In genomic region chr11:117418685-117419084, GRCh38 we compare ENCODE assay signal across 26 cellular contexts.
"Had no signal": no experiment of that assay in that cellular context is flagged by ENCODE, and none has a peak within 500 bp of the region (broad histone marks: within the 10 kb centered on the region; RNA-seq: fewer than 3 reads in every experiment).

No MANE protein-coding gene starts in this region.

- H3K36me3 Mint-ChIP-seq: immature natural killer cell; natural killer cell; neural progenitor cell; stimulated activated effector memory CD8-positive, alpha-beta T cell treated with anti-CD3 and anti-CD28 coated beads, Interleukin-12 subunit alpha, Interleukin-12 subunit beta, amount 100 ng/mL, for 72 hours had no signal

- H3K27me3 Mint-ChIP-seq: stimulated activated naive CD8-positive, alpha-beta T cell treated with anti-CD3 and anti-CD28 coated beads, Interleukin-15, amount 100 ng/mL, for 72 hours had no signal

- H3K27ac ChIP-seq: left ventricle myocardium inferior, neural progenitor cell, neutrophil, ovary, right atrium auricular region, sigmoid colon, spleen, tibial nerve, vagina had no signal

- H3K9ac ChIP-seq: neural progenitor cell had no signal

- FAIRE-seq: islet of Langerhans, small intestine had no signal

- H3K27me3 ChIP-seq: neural progenitor cell, neutrophil, ovary, right atrium auricular region, sigmoid colon, tibial nerve, vagina had no signal

- DNase-seq: hypothalamus; immature natural killer cell; left ventricle myocardium inferior; mesendoderm; naive B cell; natural killer cell; nephron progenitor cell; ovary; small intestine; stimulated activated CD4-positive, alpha-beta T cell treated with anti-CD3 and anti-CD28 coated beads, Interleukin-4, amount 100 ng/mL, for 24 hours; stimulated activated naive CD4-positive, alpha-beta T cell; stimulated activated naive CD8-positive, alpha-beta T cell treated with anti-CD3 and anti-CD28 coated beads, Interleukin-15, amount 100 ng/mL, for 72 hours; substantia nigra had no signal

- ATAC-seq: natural killer cell; stimulated activated effector memory CD8-positive, alpha-beta T cell treated with anti-CD3 and anti-CD28 coated beads, Interleukin-12 subunit alpha, Interleukin-12 subunit beta, amount 100 ng/mL, for 72 hours; stimulated activated naive CD8-positive, alpha-beta T cell treated with anti-CD3 and anti-CD28 coated beads, Interleukin-15, amount 100 ng/mL, for 72 hours had no signal

- H3K9me3 Mint-ChIP-seq: immature natural killer cell; mesothelial cell of epicardium; naive B cell; natural killer cell; nephron progenitor cell; neural progenitor cell; stimulated activated effector memory CD8-positive, alpha-beta T cell treated with anti-CD3 and anti-CD28 coated beads, Interleukin-12 subunit alpha, Interleukin-12 subunit beta, amount 100 ng/mL, for 72 hours; stimulated activated naive CD8-positive, alpha-beta T cell treated with anti-CD3 and anti-CD28 coated beads, Interleukin-15, amount 100 ng/mL, for 72 hours; type B pancreatic cell had no signal

- H3K9me3 ChIP-seq: left ventricle myocardium inferior, neutrophil, ovary, right atrium auricular region, sigmoid colon, spleen, tibial nerve, vagina had no signal

- H2AFZ ChIP-seq: neural progenitor cell had no signal

- H3K4me1 ChIP-seq: left ventricle myocardium inferior, neural progenitor cell, right atrium auricular region, sigmoid colon, spleen, tibial nerve, vagina had no signal

- H3K36me3 ChIP-seq: left ventricle myocardium inferior, neural progenitor cell, neutrophil, ovary, right atrium auricular region, sigmoid colon, spleen, vagina had no signal

- H3K4me3 ChIP-seq: left ventricle myocardium inferior, lung, neural progenitor cell, ovary, right atrium auricular region, sigmoid colon, spleen, tibial nerve, vagina had no signal

- H3K4me1 Mint-ChIP-seq: immature natural killer cell; mesothelial cell of epicardium; naive B cell; natural killer cell; neural progenitor cell; stimulated activated effector memory CD8-positive, alpha-beta T cell treated with anti-CD3 and anti-CD28 coated beads, Interleukin-12 subunit alpha, Interleukin-12 subunit beta, amount 100 ng/mL, for 72 hours; stimulated activated naive CD8-positive, alpha-beta T cell treated with anti-CD3 and anti-CD28 coated beads, Interleukin-15, amount 100 ng/mL, for 72 hours had no signal

- H3K4me3 Mint-ChIP-seq: immature natural killer cell; mesothelial cell of epicardium; naive B cell; natural killer cell; nephron progenitor cell; neural progenitor cell; stimulated activated effector memory CD8-positive, alpha-beta T cell treated with anti-CD3 and anti-CD28 coated beads, Interleukin-12 subunit alpha, Interleukin-12 subunit beta, amount 100 ng/mL, for 72 hours; stimulated activated naive CD8-positive, alpha-beta T cell treated with anti-CD3 and anti-CD28 coated beads, Interleukin-15, amount 100 ng/mL, for 72 hours; type B pancreatic cell had no signal

- H3K27ac Mint-ChIP-seq: immature natural killer cell; mesothelial cell of epicardium; natural killer cell; nephron progenitor cell; neural progenitor cell; progenitor cell of endocrine pancreas; stimulated activated effector memory CD8-positive, alpha-beta T cell treated with anti-CD3 and anti-CD28 coated beads, Interleukin-12 subunit alpha, Interleukin-12 subunit beta, amount 100 ng/mL, for 72 hours; type B pancreatic cell had no signal

- H3K4me2 ChIP-seq: neural progenitor cell had no signal
